8 cellular contexts compared by ENCODE assay signal in the genomic region with DNA sequence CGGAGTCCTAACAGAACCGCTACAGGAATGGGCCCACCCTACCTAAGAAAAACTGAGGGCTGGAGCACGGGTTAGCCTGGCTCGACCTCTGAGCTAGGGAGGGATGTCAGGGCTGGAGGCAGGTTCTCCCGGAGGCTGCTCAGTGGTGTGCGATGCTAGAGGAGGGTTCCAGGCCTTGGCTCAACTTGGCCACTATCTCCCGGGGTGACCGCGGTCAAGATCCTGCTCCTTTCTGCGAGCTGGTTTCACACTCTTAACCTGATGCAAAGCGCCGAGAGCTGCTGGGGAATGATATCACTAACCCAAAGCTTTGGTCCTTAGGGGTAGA. TPM values are rescaled to one million over a fixed set of nuclear protein-coding genes. Genes with fewer than 3 reads are reported as not detected.
DNase-seq lines count a peak whose midpoint lies in the region; ATAC-seq and TF ChIP-seq lines count a peak whose summit lies in the region.

No MANE protein-coding gene starts in this region.

- H3K36me3 ChIP-seq in RWPE2 (ENCODE audit: low read depth) = peaks cover 16% of the 10 kb centered on the region

- no peaks in the 10 kb centered on the region for H3K4me1 ChIP-seq in RWPE2 (ENCODE audit: insufficient read depth, poor library complexity, severe bottlenecking)

- H3K27ac Mint-ChIP-seq in activated naive CD4-positive, alpha-beta T cell treated with anti-CD3 and anti-CD28 coated beads, Interleukin-2, amount 10 ng/mL, durations not matched to agents 7 days and 5 days = peak overlapping the region; percentile 99
- H3K27ac Mint-ChIP-seq in progenitor cell of endocrine pancreas = peak overlapping the region; percentile 99

- no peak for DNase-seq in activated naive CD4-positive, alpha-beta T cell treated with anti-CD3 and anti-CD28 coated beads, Interleukin-2, amount 10 ng/mL, durations not matched to agents 7 days and 5 days
- no peak for DNase-seq in activated naive CD4-positive, alpha-beta T cell treated with Interleukin-2 at 50 U/mL for 16 hours
- DNase-seq in RWPE2 (ENCODE audit: low spot score) (no peak), fibroblast of the aortic adventitia (ENCODE audit: low read depth) (no peak), progenitor cell of endocrine pancreas (ENCODE audit: low spot score, unreplicated experiment) (no peak), retina (no peak), middle frontal gyrus (ENCODE audit: extremely low spot score, low spot score) (no peak), KBM-7 (no peak)

- no peak overlapping the region for H3K27ac ChIP-seq in RWPE2 (ENCODE audit: poor library complexity, severe bottlenecking)

- in situ Hi-C loops in KBM-7 (cut with MboI; ENCODE audit: low pct_unique_long_range_greater_than_20kb, low sequenced_read_pairs) = no loop called here

- H3K4me3 ChIP-seq in RWPE2 (ENCODE audit: severe bottlenecking) = peak overlapping the region; percentile 75
- peak overlapping the region; percentile 100 for H3K4me3 ChIP-seq in fibroblast of the aortic adventitia (ENCODE audit: low read depth, low read length)

- H3K27me3 ChIP-seq in RWPE2 (ENCODE audit: insufficient read depth, poor library complexity, severe bottlenecking) = no peaks in the 10 kb centered on the region

- TF ChIP-seq CTCF in RWPE2 (IDR thresholded peaks at IDR 0.05; ENCODE audit: poor library complexity, severe bottlenecking) (no peak), fibroblast of the aortic adventitia (IDR thresholded peaks at IDR 0.05; ENCODE audit: insufficient read depth, low read length) (no peak), progenitor cell of endocrine pancreas (IDR thresholded peaks at IDR 0.05; ENCODE audit: unreplicated experiment) (no peak)

- ATAC-seq in RWPE2 (ENCODE audit: low read depth) = peak; percentile 41

- no peaks in the 10 kb centered on the region for H3K9me3 ChIP-seq in RWPE2 (ENCODE audit: severe bottlenecking)

- H3K36me3 Mint-ChIP-seq in activated naive CD4-positive, alpha-beta T cell treated with anti-CD3 and anti-CD28 coated beads, Interleukin-2, amount 10 ng/mL, durations not matched to agents 7 days and 5 days = peaks cover 24% of the 10 kb centered on the region
- peaks cover 3% of the 10 kb centered on the region for H3K36me3 Mint-ChIP-seq in progenitor cell of endocrine pancreas (ENCODE audit: insufficient read depth)

- H3K4me3 Mint-ChIP-seq in activated naive CD4-positive, alpha-beta T cell treated with anti-CD3 and anti-CD28 coated beads, Interleukin-2, amount 10 ng/mL, durations not matched to agents 7 days and 5 days = peak overlapping the region; percentile 94
- peak overlapping the region; percentile 100 for H3K4me3 Mint-ChIP-seq in progenitor cell of endocrine pancreas (ENCODE audit: low read depth)

- H3K27me3 Mint-ChIP-seq in activated naive CD4-positive, alpha-beta T cell treated with anti-CD3 and anti-CD28 coated beads, Interleukin-2, amount 10 ng/mL, durations not matched to agents 7 days and 5 days = peaks cover 6% of the 10 kb centered on the region
- no peaks in the 10 kb centered on the region for H3K27me3 Mint-ChIP-seq in progenitor cell of endocrine pancreas

- CTCF ChIA-PET in activated naive CD4-positive, alpha-beta T cell treated with anti-CD3 and anti-CD28 coated beads, Interleukin-2, amount 10 ng/mL, durations not matched to agents 7 days and 5 days (lab: Charles Lee) = interaction anchor here (1.0 to 9.1 kb wide), 9 partner anchors 19 to 335 kb away, joined by 3 to 142 read pairs (median 4); a partner anchor contains a TSS

- peaks cover 34% of the 10 kb centered on the region for H3K4me1 Mint-ChIP-seq in activated naive CD4-positive, alpha-beta T cell treated with anti-CD3 and anti-CD28 coated beads, Interleukin-2, amount 10 ng/mL, durations not matched to agents 7 days and 5 days
- H3K4me1 Mint-ChIP-seq in progenitor cell of endocrine pancreas (ENCODE audit: low read depth) = peaks cover 12% of the 10 kb centered on the region

- no peaks in the 10 kb centered on the region for H3K9me3 Mint-ChIP-seq in activated naive CD4-positive, alpha-beta T cell treated with anti-CD3 and anti-CD28 coated beads, Interleukin-2, amount 10 ng/mL, durations not matched to agents 7 days and 5 days
- H3K9me3 Mint-ChIP-seq in progenitor cell of endocrine pancreas (ENCODE audit: low read depth) = no peaks in the 10 kb centered on the region

RNA-seq across cellular contexts. Expression of a gene that starts 0.3 kb away (rescaled TPM):
- total RNA-seq in fibroblast of the aortic adventitia (ENCODE audit: low replicate concordance) (46.5 and 76.6 TPM in 2 replicates), progenitor cell of endocrine pancreas (52.6 and 52.7 TPM in 2 replicates)

RNA-seq across cellular contexts. Expression of a gene that starts 58.9 kb away (rescaled TPM):
- total RNA-seq in fibroblast of the aortic adventitia (ENCODE audit: low replicate concordance) (29.4 and 49.8 TPM in 2 replicates), progenitor cell of endocrine pancreas (7.9 and 9.6 TPM in 2 replicates)
